ENCODE assay signal across 12 cellular contexts in the genomic region with DNA sequence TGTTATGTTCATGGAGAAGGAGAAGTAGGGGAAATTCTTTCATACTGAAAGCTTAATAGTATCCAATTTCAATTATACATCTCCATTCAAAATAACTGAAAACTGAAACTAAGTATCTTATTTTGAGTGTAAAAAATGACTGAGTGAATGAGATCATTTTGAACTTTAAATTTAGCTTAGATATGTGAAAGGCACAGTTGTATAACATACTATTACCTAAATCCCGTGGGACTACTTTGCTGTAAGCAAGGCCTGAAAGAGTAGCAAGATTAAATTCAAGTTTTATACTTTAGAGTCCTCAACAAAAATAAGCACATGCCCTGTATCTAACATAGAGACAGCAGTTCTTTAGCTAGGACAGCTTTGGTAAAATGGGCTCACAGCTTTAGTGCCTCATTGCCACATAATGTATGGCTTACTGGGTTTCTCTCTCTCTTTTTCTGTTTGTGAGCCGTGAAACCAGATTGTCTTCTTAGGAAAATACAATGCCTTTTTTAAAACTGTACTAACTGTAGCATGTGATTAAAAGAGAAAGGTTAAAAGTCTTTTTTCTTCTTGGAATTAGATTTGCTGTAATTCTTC.
"Had no signal": no experiment of that assay in that cellular context is flagged by ENCODE, and none has a peak within 500 bp of the region (broad histone marks: within the 10 kb centered on the region; RNA-seq: fewer than 3 reads in every experiment).

No MANE protein-coding gene starts in this region.

- FAIRE-seq: pancreas had no signal

- ATAC-seq: activated CD8-positive, alpha-beta memory T cell treated with anti-CD3 and anti-CD28 coated beads, Interleukin-2, amount 10 ng/mL, durations not matched to agents 7 days and 5 days; left colon; pancreas had no signal

- DNase-seq: activated CD4-positive, alpha-beta T cell treated with anti-CD3 and anti-CD28 coated beads, Interleukin-2, amount 50 U/mL, for 48 hours; activated CD8-positive, alpha-beta memory T cell treated with anti-CD3 and anti-CD28 coated beads, Interleukin-2, amount 10 ng/mL, durations not matched to agents 7 days and 5 days; activated naive CD4-positive, alpha-beta T cell treated with anti-CD3 and anti-CD28 coated beads, Interleukin-2, amount 50 U/mL, for 16 hours; activated T-cell treated with anti-CD3 and anti-CD28 coated beads, Interleukin-2, amount 50 U/mL, for 24 hours; adrenal gland; dorsolateral prefrontal cortex; erythroblast; left colon; pancreas; sigmoid colon; stimulated activated CD4-positive, alpha-beta T cell treated with anti-CD3 and anti-CD28 coated beads, Interleukin-2, amount 100 ng/mL, for 24 hours; WERI-Rb-1 had no signal
